15 cellular contexts compared by ENCODE assay signal in genomic region chr13:19794552-19795143, GRCh38. TPM values are rescaled to one million over a fixed set of nuclear protein-coding genes. Genes with fewer than 3 reads are reported as not detected.
A peak's percentile ranks its signal among the peaks of the same experiment; 100 is the strongest.
DNase-seq lines count a peak whose midpoint lies in the region; ATAC-seq, FAIRE-seq and TF ChIP-seq lines count a peak whose summit lies in the region.
"Had no signal": no experiment of that assay in that cellular context is flagged by ENCODE, and none has a peak within 500 bp of the region (broad histone marks: within the 10 kb centered on the region; RNA-seq: fewer than 3 reads in every experiment).

No MANE protein-coding gene starts in this region.

- H3K27me3 ChIP-seq in BLaER1 treated with 17β-estradiol and CSF1 and Interleukin-3, amounts not matched to agents 10 nM and 100 nM: no peaks in the 10 kb centered on the region
- no peaks in the 10 kb centered on the region for H3K27me3 ChIP-seq in bronchial epithelial cell (ENCODE audit: control insufficient read depth, insufficient read depth, low read length)
- no peaks in the 10 kb centered on the region for H3K27me3 ChIP-seq in lower lobe of right lung (ENCODE audit: low read depth)
- H3K27me3 ChIP-seq: uterus had no signal

- ATAC-seq in lower lobe of right lung: peak; percentile 76 to 79
- no peak for ATAC-seq in activated CD8-positive, alpha-beta T cell treated with anti-CD3 and anti-CD28 coated beads for 36 hours
- no peak for ATAC-seq in HG03439 (IDR thresholded peaks at IDR 0.05; ENCODE audit: unreplicated experiment)
- no peak for ATAC-seq in activated T-helper 17 cell treated with anti-CD3 and anti-CD28 coated beads, Interleukin-2, amount 50 U/mL, for 72 hours (replicated peaks)

- H3K27me3 Mint-ChIP-seq in activated CD8-positive, alpha-beta T cell treated with anti-CD3 and anti-CD28 coated beads for 36 hours: no peaks in the 10 kb centered on the region
- no peaks in the 10 kb centered on the region for H3K27me3 Mint-ChIP-seq in activated T-helper 17 cell treated with anti-CD3 and anti-CD28 coated beads, Interleukin-2, amount 50 U/mL, for 72 hours
- H3K27me3 Mint-ChIP-seq: activated T-cell treated with anti-CD3 and anti-CD28 coated beads, Interleukin-2, amount 50 U/mL, for 24 hours had no signal

- peak; percentile 95 for DNase-seq in HT-29 (ENCODE audit: low spot score)
- DNase-seq in bronchial epithelial cell (ENCODE audit: low read depth): peak; percentile 91
- DNase-seq in lower lobe of right lung: no peak
- DNase-seq in activated CD8-positive, alpha-beta T cell treated with anti-CD3 and anti-CD28 coated beads for 36 hours: no peak
- no peak for DNase-seq in NCI-H524 (lab: John Stamatoyannopoulos, UW)
- DNase-seq: activated T-cell treated with anti-CD3 and anti-CD28 coated beads, Interleukin-2, amount 50 U/mL, for 24 hours; DMS79; NCI-H187; occipital lobe; SK-N-SH; uterus had no signal

- peaks cover 0 to 4% (median 0%) of the 10 kb centered on the region in 11 experiments; a peak in 1 of 22 replicates for H3K9me3 ChIP-seq in BLaER1 treated with 17β-estradiol and CSF1 and Interleukin-3, amounts not matched to agents 10 nM and 100 nM (replicated peaks in 1 of 11)
- H3K9me3 ChIP-seq in lower lobe of right lung: no peaks in the 10 kb centered on the region
- H3K9me3 ChIP-seq: SK-N-SH, uterus had no signal

- POLR2A ChIA-PET in activated CD8-positive, alpha-beta T cell treated with anti-CD3 and anti-CD28 coated beads for 36 hours (lab: Charles Lee): no interaction called here

- peak overlapping the region; percentile 63 to 87 (median 81) for H3K4me2 ChIP-seq in BLaER1 treated with 17β-estradiol and CSF1 and Interleukin-3, amounts not matched to agents 10 nM and 100 nM

- no peak overlapping the region for H3K27ac Mint-ChIP-seq in activated CD8-positive, alpha-beta T cell treated with anti-CD3 and anti-CD28 coated beads for 36 hours
- no peak overlapping the region for H3K27ac Mint-ChIP-seq in activated T-helper 17 cell treated with anti-CD3 and anti-CD28 coated beads, Interleukin-2, amount 50 U/mL, for 72 hours
- H3K27ac Mint-ChIP-seq: activated T-cell treated with anti-CD3 and anti-CD28 coated beads, Interleukin-2, amount 50 U/mL, for 24 hours had no signal

- FAIRE-seq in bronchial epithelial cell (lab: Jason Lieb, UNC): no peak
- FAIRE-seq: GM12892 had no signal

- H3K4me3 Mint-ChIP-seq in activated CD8-positive, alpha-beta T cell treated with anti-CD3 and anti-CD28 coated beads for 36 hours: no peak overlapping the region
- H3K4me3 Mint-ChIP-seq in activated T-helper 17 cell treated with anti-CD3 and anti-CD28 coated beads, Interleukin-2, amount 50 U/mL, for 72 hours: no peak overlapping the region
- H3K4me3 Mint-ChIP-seq: activated T-cell treated with anti-CD3 and anti-CD28 coated beads, Interleukin-2, amount 50 U/mL, for 24 hours had no signal

- intact Hi-C loops in lower lobe of right lung (cut with DNase I): no loop called here
- intact Hi-C loops in activated CD8-positive, alpha-beta T cell treated with anti-CD3 and anti-CD28 coated beads for 36 hours (cut with micrococcal nuclease): no loop called here

- peaks cover 26 to 60% (median 38%) of the 10 kb centered on the region in 10 experiments for H3K4me1 ChIP-seq in BLaER1 treated with 17β-estradiol and CSF1 and Interleukin-3, amounts not matched to agents 10 nM and 100 nM
- H3K4me1 ChIP-seq in lower lobe of right lung: peaks cover 8% of the 10 kb centered on the region
- H3K4me1 ChIP-seq: uterus had no signal

- no peak overlapping the region for H3K4me3 ChIP-seq in BLaER1 treated with 17β-estradiol and CSF1 and Interleukin-3, amounts not matched to agents 10 nM and 100 nM
- H3K4me3 ChIP-seq in bronchial epithelial cell (ENCODE audit: low read depth, low read length): no peak overlapping the region
- H3K4me3 ChIP-seq in lower lobe of right lung: no peak overlapping the region
- H3K4me3 ChIP-seq: uterus had no signal

- peak overlapping the region in 9 of 11 experiments; percentile 73 to 86 (median 79); a peak in 19 of 22 replicates for H3K9ac ChIP-seq in BLaER1 treated with 17β-estradiol and CSF1 and Interleukin-3, amounts not matched to agents 10 nM and 100 nM
- H3K9ac ChIP-seq: SK-N-SH had no signal

- no peaks in the 10 kb centered on the region for H3K9me3 Mint-ChIP-seq in activated CD8-positive, alpha-beta T cell treated with anti-CD3 and anti-CD28 coated beads for 36 hours
- no peaks in the 10 kb centered on the region for H3K9me3 Mint-ChIP-seq in activated T-helper 17 cell treated with anti-CD3 and anti-CD28 coated beads, Interleukin-2, amount 50 U/mL, for 72 hours
- H3K9me3 Mint-ChIP-seq: activated T-cell treated with anti-CD3 and anti-CD28 coated beads, Interleukin-2, amount 50 U/mL, for 24 hours had no signal

- no peaks in the 10 kb centered on the region for H3K36me3 Mint-ChIP-seq in activated CD8-positive, alpha-beta T cell treated with anti-CD3 and anti-CD28 coated beads for 36 hours (ENCODE audit: low read depth)
- H3K36me3 Mint-ChIP-seq in activated T-helper 17 cell treated with anti-CD3 and anti-CD28 coated beads, Interleukin-2, amount 50 U/mL, for 72 hours (ENCODE audit: low read depth): no peaks in the 10 kb centered on the region

- CTCF ChIA-PET in activated CD8-positive, alpha-beta T cell treated with anti-CD3 and anti-CD28 coated beads for 36 hours (lab: Charles Lee): no interaction called here

- H3K27ac ChIP-seq in BLaER1 treated with 17β-estradiol and CSF1 and Interleukin-3, amounts not matched to agents 10 nM and 100 nM: peak overlapping the region in 10 of 11 experiments; percentile 64 to 96 (median 92); a peak in 21 of 22 replicates
- no peak overlapping the region for H3K27ac ChIP-seq in lower lobe of right lung
- H3K27ac ChIP-seq: uterus had no signal

- peaks cover 0 to 5% (median 0%) of the 10 kb centered on the region in 11 experiments; a peak in 4 of 22 replicates for H3K36me3 ChIP-seq in BLaER1 treated with 17β-estradiol and CSF1 and Interleukin-3, amounts not matched to agents 10 nM and 100 nM
- H3K36me3 ChIP-seq in bronchial epithelial cell (ENCODE audit: control insufficient read depth, insufficient read depth, low read length) (no peaks in the 10 kb centered on the region), lower lobe of right lung (no peaks in the 10 kb centered on the region)
- H3K36me3 ChIP-seq: uterus had no signal

- H3K4me1 Mint-ChIP-seq in activated CD8-positive, alpha-beta T cell treated with anti-CD3 and anti-CD28 coated beads for 36 hours (ENCODE audit: low read depth): no peaks in the 10 kb centered on the region
- H3K4me1 Mint-ChIP-seq in activated T-helper 17 cell treated with anti-CD3 and anti-CD28 coated beads, Interleukin-2, amount 50 U/mL, for 72 hours: no peaks in the 10 kb centered on the region

- H4K20me1 ChIP-seq in BLaER1 treated with 17β-estradiol and CSF1 and Interleukin-3, amounts not matched to agents 10 nM and 100 nM: no peaks in the 10 kb centered on the region

- TF ChIP-seq CTCF in bronchial epithelial cell (IDR thresholded peaks at IDR 0.05; ENCODE audit: insufficient read depth, low read length, severe bottlenecking): no peak
- no peak for TF ChIP-seq CTCF in lower lobe of right lung (IDR thresholded peaks at IDR 0.05)
- TF ChIP-seq CTCF in activated CD8-positive, alpha-beta T cell treated with anti-CD3 and anti-CD28 coated beads for 36 hours (IDR thresholded peaks at IDR 0.05): no peak

RNA-seq across cellular contexts. Expression of gene PSPC1, which starts 11.9 kb away (rescaled TPM):
- 105 and 107 TPM in 2 replicates for total RNA-seq in HT-29 (2014; rRNA removed; shearing (Covaris generic))
- total RNA-seq in bronchial epithelial cell (37.4 and 54.9 TPM in 2 replicates), lower lobe of right lung (40.5 TPM)
- 10 to 100 TPM; 61.8 to 62.2 TPM for total RNA-seq in activated CD8-positive, alpha-beta T cell treated with anti-CD3 and anti-CD28 coated beads for 36 hours
- 10 to 100 TPM; 54.2 to 77.9 TPM for total RNA-seq in activated T-helper 17 cell treated with anti-CD3 and anti-CD28 coated beads, Interleukin-2, amount 50 U/mL, for 72 hours

Comparison
In these comparisons a context has a peak if more than half of its experiments do, and no peak if none do; other contexts are left out.
1. DNase-seq: peak in HT-29 (single experiment) and bronchial epithelial cell (single experiment); none in lower lobe of right lung (single experiment), activated CD8-positive, alpha-beta T cell treated with anti-CD3 and anti-CD28 coated beads for 36 hours (single experiment) and NCI-H524 (0 of 2).
2. ATAC-seq: peak in lower lobe of right lung (2 of 2); none in activated CD8-positive, alpha-beta T cell treated with anti-CD3 and anti-CD28 coated beads for 36 hours (single experiment), HG03439 (single experiment) and activated T-helper 17 cell treated with anti-CD3 and anti-CD28 coated beads, Interleukin-2, amount 50 U/mL, for 72 hours (single experiment).